Comparison of ENCODE assay signal across 30 cellular contexts in genomic region chr4:127575888-127576287, GRCh38.
"Had no signal": no experiment of that assay in that cellular context is flagged by ENCODE, and none has a peak within 500 bp of the region (broad histone marks: within the 10 kb centered on the region; RNA-seq: fewer than 3 reads in every experiment).

No MANE protein-coding gene starts in this region.

- H3K36me3 Mint-ChIP-seq: activated naive CD4-positive, alpha-beta T cell treated with anti-CD3 and anti-CD28 coated beads, Interleukin-2, amount 10 ng/mL, durations not matched to agents 7 days and 5 days; activated naive CD8-positive, alpha-beta T cell treated with anti-CD3 and anti-CD28 coated beads, Interleukin-2, amount 10 ng/mL, durations not matched to agents 7 days and 5 days; stimulated activated memory B cell treated with anti-CD40 and anti-IgM and Interleukin-4, amounts not matched to agents 10 μg/mL and 1 μg/mL and 100 μg/mL, for 72 hours had no signal

- H3K4me3 Mint-ChIP-seq: activated naive CD4-positive, alpha-beta T cell treated with anti-CD3 and anti-CD28 coated beads, Interleukin-2, amount 10 ng/mL, durations not matched to agents 7 days and 5 days; activated naive CD8-positive, alpha-beta T cell treated with anti-CD3 and anti-CD28 coated beads, Interleukin-2, amount 10 ng/mL, durations not matched to agents 7 days and 5 days; nephron progenitor cell; stimulated activated memory B cell treated with anti-CD40 and anti-IgM and Interleukin-4, amounts not matched to agents 10 μg/mL and 1 μg/mL and 100 μg/mL, for 72 hours; stimulated activated naive CD8-positive, alpha-beta T cell treated with anti-CD3 and anti-CD28 coated beads, Interleukin-15, amount 100 ng/mL, for 72 hours; T-helper 2 cell treated with Interferon-gamma antibody and Interleukin-4, amounts not matched to agents 5 μg/mL and 100 μg/mL, for 36 hours had no signal

- H3K4me2 ChIP-seq: smooth muscle cell had no signal

- DNase-seq: activated CD4-positive, alpha-beta T cell treated with anti-CD3 and anti-CD28 coated beads for 4 hours; activated CD4-positive, alpha-beta T cell treated with anti-CD3 and anti-CD28 coated beads, Interleukin-2, amount 50 U/mL, for 4 hours; activated CD4-positive, CD25-positive, alpha-beta regulatory T cell; activated effector memory CD4-positive, alpha-beta T cell treated with Interleukin-2 at 50 U/mL for 16 hours; activated naive CD4-positive, alpha-beta T cell treated with anti-CD3 and anti-CD28 coated beads, Interleukin-2, amount 10 ng/mL, durations not matched to agents 7 days and 5 days; activated naive CD8-positive, alpha-beta T cell treated with anti-CD3 and anti-CD28 coated beads, Interleukin-2, amount 10 ng/mL, durations not matched to agents 7 days and 5 days; amygdala; caudate nucleus; foreskin fibroblast; heart right ventricle; kidney glomerular epithelial cell; left lung; lower lobe of right lung; mesendoderm; nephron progenitor cell; ovary; retina; stimulated activated CD4-positive, alpha-beta T cell treated with anti-CD3 and anti-CD28 coated beads, Interleukin-1b, Interleukin-23, amount 100 ng/mL, for 48 hours; stimulated activated CD4-positive, alpha-beta T cell treated with anti-CD3 and anti-CD28 coated beads, Interleukin-4, amount 100 ng/mL, for 4 hours; stimulated activated CD8-positive, alpha-beta memory T cell treated with anti-CD3 and anti-CD28 coated beads, Interleukin-4, amount 100 ng/mL, for 48 hours; stimulated activated naive CD8-positive, alpha-beta T cell treated with anti-CD3 and anti-CD28 coated beads, Interleukin-15, amount 100 ng/mL, for 72 hours; substantia nigra; T-helper 1 cell; upper lobe of left lung had no signal

- H3K27me3 Mint-ChIP-seq: activated naive CD4-positive, alpha-beta T cell treated with anti-CD3 and anti-CD28 coated beads, Interleukin-2, amount 10 ng/mL, durations not matched to agents 7 days and 5 days; activated naive CD8-positive, alpha-beta T cell treated with anti-CD3 and anti-CD28 coated beads, Interleukin-2, amount 10 ng/mL, durations not matched to agents 7 days and 5 days; progenitor cell of endocrine pancreas had no signal

- H3K4me1 Mint-ChIP-seq: activated naive CD4-positive, alpha-beta T cell treated with anti-CD3 and anti-CD28 coated beads, Interleukin-2, amount 10 ng/mL, durations not matched to agents 7 days and 5 days; activated naive CD8-positive, alpha-beta T cell treated with anti-CD3 and anti-CD28 coated beads, Interleukin-2, amount 10 ng/mL, durations not matched to agents 7 days and 5 days; nephron progenitor cell; stimulated activated memory B cell treated with anti-CD40 and anti-IgM and Interleukin-4, amounts not matched to agents 10 μg/mL and 1 μg/mL and 100 μg/mL, for 72 hours; stimulated activated naive CD8-positive, alpha-beta T cell treated with anti-CD3 and anti-CD28 coated beads, Interleukin-15, amount 100 ng/mL, for 72 hours had no signal

- H3K27ac Mint-ChIP-seq: activated naive CD4-positive, alpha-beta T cell treated with anti-CD3 and anti-CD28 coated beads, Interleukin-2, amount 10 ng/mL, durations not matched to agents 7 days and 5 days; activated naive CD8-positive, alpha-beta T cell treated with anti-CD3 and anti-CD28 coated beads, Interleukin-2, amount 10 ng/mL, durations not matched to agents 7 days and 5 days; nephron progenitor cell; progenitor cell of endocrine pancreas; stimulated activated memory B cell treated with anti-CD40 and anti-IgM and Interleukin-4, amounts not matched to agents 10 μg/mL and 1 μg/mL and 100 μg/mL, for 72 hours; stimulated activated naive CD8-positive, alpha-beta T cell treated with anti-CD3 and anti-CD28 coated beads, Interleukin-15, amount 100 ng/mL, for 72 hours; T-helper 2 cell treated with Interferon-gamma antibody and Interleukin-4, amounts not matched to agents 5 μg/mL and 100 μg/mL, for 36 hours had no signal

- H3K9me3 Mint-ChIP-seq: activated naive CD4-positive, alpha-beta T cell treated with anti-CD3 and anti-CD28 coated beads, Interleukin-2, amount 10 ng/mL, durations not matched to agents 7 days and 5 days; activated naive CD8-positive, alpha-beta T cell treated with anti-CD3 and anti-CD28 coated beads, Interleukin-2, amount 10 ng/mL, durations not matched to agents 7 days and 5 days; nephron progenitor cell; stimulated activated memory B cell treated with anti-CD40 and anti-IgM and Interleukin-4, amounts not matched to agents 10 μg/mL and 1 μg/mL and 100 μg/mL, for 72 hours; stimulated activated naive CD8-positive, alpha-beta T cell treated with anti-CD3 and anti-CD28 coated beads, Interleukin-15, amount 100 ng/mL, for 72 hours; T-helper 2 cell treated with Interferon-gamma antibody and Interleukin-4, amounts not matched to agents 5 μg/mL and 100 μg/mL, for 36 hours had no signal

- H3K4me1 ChIP-seq: heart right ventricle, left lung, lower lobe of right lung, upper lobe of left lung had no signal

- H3K4me3 ChIP-seq: heart right ventricle, left lung, lower lobe of right lung, ovary, smooth muscle cell, upper lobe of left lung had no signal

- H3K27ac ChIP-seq: heart right ventricle, left lung, lower lobe of right lung, neutrophil, ovary, upper lobe of left lung had no signal

- ATAC-seq: esophagus mucosa; heart right ventricle; left lung; lower lobe of right lung; stimulated activated memory B cell treated with anti-CD40 and anti-IgM and Interleukin-4, amounts not matched to agents 10 μg/mL and 1 μg/mL and 100 μg/mL, for 72 hours; stimulated activated naive CD8-positive, alpha-beta T cell treated with anti-CD3 and anti-CD28 coated beads, Interleukin-15, amount 100 ng/mL, for 72 hours had no signal

- H3K27me3 ChIP-seq: left lung, ovary, upper lobe of left lung had no signal

- H3K9me3 ChIP-seq: heart right ventricle, left lung, lower lobe of right lung, neutrophil, ovary, upper lobe of left lung had no signal

- H3K36me3 ChIP-seq: heart right ventricle, left lung, lower lobe of right lung, neutrophil, ovary, upper lobe of left lung had no signal
